Comparison of ENCODE assay signal across 11 cellular contexts in genomic region chr2:101112772-101113157, GRCh38. TPM values are rescaled to one million over a fixed set of nuclear protein-coding genes. Genes with fewer than 3 reads are reported as not detected.
DNase-seq lines count a peak whose midpoint lies in the region; ATAC-seq and TF ChIP-seq lines count a peak whose summit lies in the region.
"Had no signal": no experiment of that assay in that cellular context is flagged by ENCODE, and none has a peak within 500 bp of the region (broad histone marks: within the 10 kb centered on the region; RNA-seq: fewer than 3 reads in every experiment).

No MANE protein-coding gene starts in this region.

- peaks cover 16 to 22% of the 10 kb centered on the region in 2 donors for H3K4me1 ChIP-seq in breast epithelium

- H3K27me3 Mint-ChIP-seq in CD14-positive monocyte (ENCODE audit: low read depth in 3 of 3) (no peaks in the 10 kb centered on the region), nephron (ENCODE audit: low read depth) (no peaks in the 10 kb centered on the region)
- no peaks in the 10 kb centered on the region for H3K27me3 Mint-ChIP-seq in CD4-positive, alpha-beta T cell

- H3K9me3 ChIP-seq in breast epithelium = no peaks in the 10 kb centered on the region
- no peaks in the 10 kb centered on the region for H3K9me3 ChIP-seq in CD4-positive, alpha-beta T cell (ENCODE audit: control insufficient read depth, low read length)

- TF ChIP-seq CTCF in CD14-positive monocyte (IDR thresholded peaks at IDR 0.05) (no peak), NB4 (IDR thresholded peaks at IDR 0.05; ENCODE audit: low read depth, low read length) (no peak), breast epithelium (IDR thresholded peaks at IDR 0.05) (no peak), nephron (IDR thresholded peaks at IDR 0.05; ENCODE audit: unreplicated experiment in 3 of 3) (no peak)
- no peak for TF ChIP-seq CTCF in CD4-positive, alpha-beta T cell (IDR thresholded peaks at IDR 0.05)

- DNase-seq in CD14-positive monocyte (ENCODE audit: low spot score) (no peak), NB4 (ENCODE audit: low read depth) (peak; percentile 90), breast epithelium (ENCODE audit: low spot score in 2 of 2) (no peak), NCI-H2196 (lab: John Stamatoyannopoulos, UW; ENCODE audit: unreplicated experiment) (no peak), T-helper 2 cell (no peak), dermis blood vessel endothelial cell (no peak)
- no peak for DNase-seq in CD4-positive, alpha-beta T cell
- DNase-seq: aorta, NCI-H1694, SHP77 had no signal

- H3K4me1 Mint-ChIP-seq in CD14-positive monocyte = peaks cover 70% of the 10 kb centered on the region
- peaks cover 73% of the 10 kb centered on the region for H3K4me1 Mint-ChIP-seq in nephron
- H3K4me1 Mint-ChIP-seq in CD4-positive, alpha-beta T cell (ENCODE audit: low read depth) = no peaks in the 10 kb centered on the region

- peak overlapping the region; percentile 37 for H3K4me3 ChIP-seq in NB4 (ENCODE audit: low read depth, low read length)
- no peak overlapping the region for H3K4me3 ChIP-seq in breast epithelium

- CTCF ChIA-PET in CD4-positive, alpha-beta T cell (lab: Charles Lee) = no interaction called here

- H3K4me3 Mint-ChIP-seq in CD14-positive monocyte (peak overlapping the region in 1 of 2 donors; percentile 35), nephron (no peak overlapping the region)
- H3K4me3 Mint-ChIP-seq in CD4-positive, alpha-beta T cell = no peak overlapping the region

- no peaks in the 10 kb centered on the region for H3K36me3 ChIP-seq in breast epithelium

- TF ChIP-seq POLR2A in NB4 (IDR thresholded peaks at IDR 0.05; ENCODE audit: extremely low read depth, insufficient read length) (no peak), breast epithelium (IDR thresholded peaks at IDR 0.05) (no peak)

- H3K36me3 Mint-ChIP-seq in CD14-positive monocyte = peaks cover 14 to 22% of the 10 kb centered on the region in 2 donors
- no peaks in the 10 kb centered on the region for H3K36me3 Mint-ChIP-seq in nephron (ENCODE audit: low read depth)
- H3K36me3 Mint-ChIP-seq in CD4-positive, alpha-beta T cell (ENCODE audit: low read depth) = no peaks in the 10 kb centered on the region

- H3K9me3 Mint-ChIP-seq in CD14-positive monocyte (no peaks in the 10 kb centered on the region), nephron (no peaks in the 10 kb centered on the region)
- H3K9me3 Mint-ChIP-seq in CD4-positive, alpha-beta T cell = no peaks in the 10 kb centered on the region

- H3K27ac Mint-ChIP-seq in CD14-positive monocyte = peak overlapping the region; percentile 79 to 97 (median 91)
- peak overlapping the region; percentile 74 to 93 (median 78) for H3K27ac Mint-ChIP-seq in nephron
- no peak overlapping the region for H3K27ac Mint-ChIP-seq in CD4-positive, alpha-beta T cell

- no peak for ATAC-seq in CD4-positive, alpha-beta T cell (ENCODE audit: poor library complexity)

- H3K27ac ChIP-seq in breast epithelium = peak overlapping the region; percentile 75 to 78
- no peak overlapping the region for H3K27ac ChIP-seq in CD4-positive, alpha-beta T cell (ENCODE audit: low read depth, low read length)

- POLR2A ChIA-PET in CD4-positive, alpha-beta T cell (lab: Charles Lee) = no interaction called here

- H3K27me3 ChIP-seq in breast epithelium = no peaks in the 10 kb centered on the region
- H3K27me3 ChIP-seq in CD4-positive, alpha-beta T cell (ENCODE audit: control insufficient read depth, insufficient read depth, low read length) = no peaks in the 10 kb centered on the region

- intact Hi-C loops in CD14-positive monocyte (cut with micrococcal nuclease) = loop anchor here in 1 of 2 donors (10.0 kb wide), 1 partner anchor 82 kb away; no protein-coding TSS in a partner anchor
- intact Hi-C loops in breast epithelium (cut with DNase I; ENCODE audit: low total_unique reads) = no loop called here
- intact Hi-C loops in CD4-positive, alpha-beta T cell (cut with DNase I, micrococcal nuclease) = no loop called here

RNA-seq across cellular contexts. Expression of gene TBC1D8, which starts 38.4 kb away (rescaled TPM):
- 10 to 100 TPM; 16.1 to 22.4 TPM for polyA plus RNA-seq in CD14-positive monocyte
- total RNA-seq in breast epithelium (10 to 100 TPM; 19.5 to 92.4 (median 89.7) TPM), dermis blood vessel endothelial cell (81.3 and 89.8 TPM in 2 replicates)
- total RNA-seq in CD4-positive, alpha-beta T cell = 1 to 10 TPM; 1.0 to 1.8 TPM

Comparison
In these comparisons a context has a peak if more than half of its experiments do, and no peak if none do; other contexts are left out.
1. RNA of gene TBC1D8, which starts 38.4 kb away (total RNA-seq): 19.5 to 92.4 TPM in breast epithelium and 81.3 to 89.8 TPM in dermis blood vessel endothelial cell; 1.0 to 1.8 TPM in CD4-positive, alpha-beta T cell; every median in the first group is over 4 times any median in the second.